ENCODE assay signal across 8 cellular contexts in genomic region chr11:2933376-2934056, GRCh38. TPM values are rescaled to one million over a fixed set of nuclear protein-coding genes. Genes with fewer than 3 reads are reported as not detected.
DNase-seq lines count a peak whose midpoint lies in the region; ATAC-seq and TF ChIP-seq lines count a peak whose summit lies in the region.

No MANE protein-coding gene starts in this region.

- H3K27ac Mint-ChIP-seq in CD4-positive, alpha-beta T cell, result no peak overlapping the region
- peak overlapping the region; percentile 84 for H3K27ac Mint-ChIP-seq in osteocyte (ENCODE audit: unreplicated experiment)

- peaks cover 14% of the 10 kb centered on the region for H3K4me1 Mint-ChIP-seq in CD4-positive, alpha-beta T cell (ENCODE audit: low read depth)
- peaks cover 34% of the 10 kb centered on the region for H3K4me1 Mint-ChIP-seq in osteocyte (ENCODE audit: unreplicated experiment)

- peaks cover 5% of the 10 kb centered on the region for H3K9me3 Mint-ChIP-seq in CD4-positive, alpha-beta T cell
- peaks cover 4% of the 10 kb centered on the region for H3K9me3 Mint-ChIP-seq in osteocyte (ENCODE audit: unreplicated experiment)

- no peak overlapping the region for H3K4me3 ChIP-seq in HL-60 (replicated peaks; ENCODE audit: insufficient read depth, low read length)

- no peak overlapping the region for H3K4me3 Mint-ChIP-seq in CD4-positive, alpha-beta T cell
- no peak overlapping the region for H3K4me3 Mint-ChIP-seq in osteocyte (ENCODE audit: unreplicated experiment)

- peaks cover 7% of the 10 kb centered on the region for H3K9me3 ChIP-seq in CD4-positive, alpha-beta T cell (ENCODE audit: control insufficient read depth, low read length)

- peaks cover 14% of the 10 kb centered on the region for H3K27me3 Mint-ChIP-seq in CD4-positive, alpha-beta T cell
- H3K27me3 Mint-ChIP-seq in osteocyte (ENCODE audit: unreplicated experiment), result no peaks in the 10 kb centered on the region

- ATAC-seq in CD4-positive, alpha-beta T cell (ENCODE audit: poor library complexity), result peak; percentile 56
- ATAC-seq in esophagus mucosa, result peak; percentile 81
- no peak for ATAC-seq in HG03139 (IDR thresholded peaks at IDR 0.05; ENCODE audit: unreplicated experiment)
- no peak for ATAC-seq in GM19397 (IDR thresholded peaks at IDR 0.05; ENCODE audit: unreplicated experiment)

- H3K27ac ChIP-seq in CD4-positive, alpha-beta T cell (ENCODE audit: low read depth, low read length), result no peak overlapping the region
- peak overlapping the region; percentile 54 for H3K27ac ChIP-seq in HL-60 (replicated peaks)

- POLR2A ChIA-PET in CD4-positive, alpha-beta T cell (lab: Charles Lee), result interaction anchor here (1.0 kb wide), 1 partner anchor 488 kb away, joined by 3 read pairs; no protein-coding TSS in a partner anchor

- CTCF ChIA-PET in CD4-positive, alpha-beta T cell (lab: Charles Lee), result interaction anchor here (0.9 to 1.5 kb wide), 3 partner anchors 41 to 628 kb away, joined by 3 to 8 read pairs (median 3); no protein-coding TSS in a partner anchor

- DNase-seq in CD4-positive, alpha-beta T cell, result peak in 3 of 10 experiments; percentile 26 to 36 (median 30)
- DNase-seq in HL-60 (ENCODE audit: low read depth in 1 of 2, low spot score in 1 of 2) (peak; percentile 90 to 93), UCSD-AML1 (lab: John Stamatoyannopoulos, UW; ENCODE audit: unreplicated experiment) (peak; percentile 86), osteocyte (ENCODE audit: extremely low spot score, unreplicated experiment) (no peak), NCI-H187 (lab: John Stamatoyannopoulos, UW) (no peak)

- H3K36me3 Mint-ChIP-seq in CD4-positive, alpha-beta T cell (ENCODE audit: low read depth), result peaks cover 8% of the 10 kb centered on the region
- H3K36me3 Mint-ChIP-seq in osteocyte (ENCODE audit: unreplicated experiment), result peaks cover 3% of the 10 kb centered on the region

- no peak for TF ChIP-seq CTCF in CD4-positive, alpha-beta T cell (IDR thresholded peaks at IDR 0.05)
- TF ChIP-seq CTCF in HL-60 (IDR thresholded peaks at IDR 0.05; ENCODE audit: insufficient read depth, low read length), result no peak
- TF ChIP-seq CTCF in osteocyte (IDR thresholded peaks at IDR 0.05), result no peak

- H3K27me3 ChIP-seq in CD4-positive, alpha-beta T cell (ENCODE audit: control insufficient read depth, insufficient read depth, low read length), result peaks cover 10% of the 10 kb centered on the region
- peaks cover 10% of the 10 kb centered on the region for H3K27me3 ChIP-seq in HL-60 (ENCODE audit: insufficient read depth, poor library complexity, severe bottlenecking)

- intact Hi-C loops in CD4-positive, alpha-beta T cell (cut with DNase I, micrococcal nuclease), result no loop called here

RNA-seq across cellular contexts. Expression of gene PHLDA2, which starts 4.3 kb away (rescaled TPM):
- 1 to 10 TPM; 1.1 to 1.3 TPM for total RNA-seq in CD4-positive, alpha-beta T cell
- total RNA-seq in esophagus mucosa (45.0 TPM), osteocyte (89.6 and 96.1 TPM in 2 replicates)

RNA-seq across cellular contexts. Expression of gene CDKN1C, which starts 47.9 kb away (rescaled TPM):
- total RNA-seq in CD4-positive, alpha-beta T cell, result 1 to 10 TPM; 1.9 to 2.5 TPM
- total RNA-seq in esophagus mucosa (3.5 TPM), osteocyte (18.1 and 19.2 TPM in 2 replicates)

RNA-seq across cellular contexts. Expression of gene NAP1L4, which starts 58.6 kb away (rescaled TPM):
- 100 to 1,000 TPM; 262 to 285 TPM for total RNA-seq in CD4-positive, alpha-beta T cell
- 113 TPM for total RNA-seq in esophagus mucosa
- total RNA-seq in osteocyte, result 147 and 148 TPM in 2 replicates

Comparison
In these comparisons a context has a peak if more than half of its experiments do, and no peak if none do; other contexts are left out.
1. ATAC-seq: peak in CD4-positive, alpha-beta T cell (single experiment) and esophagus mucosa (single experiment); none in HG03139 (single experiment) and GM19397 (single experiment).
2. DNase-seq: peak in HL-60 (2 of 2) and UCSD-AML1 (single experiment); none in osteocyte (single experiment) and NCI-H187 (0 of 2).
3. RNA of gene PHLDA2, which starts 4.3 kb away (total RNA-seq): 89.6 to 96.1 TPM in osteocyte and 45.0 TPM in esophagus mucosa (single experiment); 1.1 to 1.3 TPM in CD4-positive, alpha-beta T cell; every median in the first group is over 10 times any median in the second.